Comparison of ENCODE assay signal across 23 cellular contexts in the genomic region with DNA sequence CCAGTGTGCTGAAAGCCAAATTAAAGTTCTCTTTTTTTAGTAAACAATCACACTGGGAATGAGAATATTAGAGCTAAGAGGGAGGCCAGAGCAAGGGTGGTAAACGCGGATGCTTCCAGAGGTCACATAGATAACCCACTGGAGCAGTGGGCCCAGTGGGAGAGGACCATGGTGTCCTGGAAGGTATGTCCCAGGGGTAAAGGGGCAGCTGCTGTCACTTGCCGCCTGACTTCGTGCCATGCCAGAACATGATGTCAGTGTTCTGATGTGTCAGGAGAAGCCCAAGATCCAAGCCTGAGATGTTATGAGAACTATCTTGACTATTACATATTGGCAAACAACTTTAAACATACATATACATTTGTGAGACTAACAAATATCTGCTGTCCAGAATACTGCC.
A peak's percentile ranks its signal among the peaks of the same experiment; 100 is the strongest.
DNase-seq lines count a peak whose midpoint lies in the region; ATAC-seq and FAIRE-seq lines count a peak whose summit lies in the region.
"Had no signal": no experiment of that assay in that cellular context is flagged by ENCODE, and none has a peak within 500 bp of the region (broad histone marks: within the 10 kb centered on the region; RNA-seq: fewer than 3 reads in every experiment).

No MANE protein-coding gene starts in this region.

- peak overlapping the region; percentile 67 for H3K9ac ChIP-seq in skeletal muscle satellite cell (ENCODE audit: low read depth, low read length)
- H3K9ac ChIP-seq: BLaER1 had no signal

- H3K4me2 ChIP-seq in skeletal muscle satellite cell (ENCODE audit: low read length), result peak overlapping the region; percentile 11
- H3K4me2 ChIP-seq: BLaER1 had no signal

- DNase-seq in Right ventricle myocardium inferior (ENCODE audit: missing footprints), result no peak
- no peak for DNase-seq in cardiac septum (ENCODE audit: low spot score)
- DNase-seq in right cardiac atrium, result peak in 2 of 3 donors; percentile 34 to 73
- no peak for DNase-seq in NK-92 treated with Interleukin-12 subunit alpha and Interleukin-12 subunit beta, amount 100 ng/mL, for 24 hours (lab: John Stamatoyannopoulos, UW)
- DNase-seq in RCC 7860 (ENCODE audit: low spot score), result no peak
- no peak for DNase-seq in cortex of kidney (lab: John Stamatoyannopoulos, UW)
- DNase-seq: 8988T; activated CD4-positive, alpha-beta memory T cell treated with anti-CD3 and anti-CD28 coated beads, Interleukin-2, amount 10 ng/mL, durations not matched to agents 7 days and 5 days; activated T-cell treated with anti-CD3 and anti-CD28 coated beads, Interleukin-2, amount 50 U/mL, for 72 hours; Calu3; kidney; NCI-H2081 treated with DMSO at 0.1 percent for 48 hours; NCI-H526; stimulated activated naive CD8-positive, alpha-beta T cell treated with anti-CD3 and anti-CD28 coated beads, Interleukin-15, amount 100 ng/mL, for 72 hours; T-helper 17 cell had no signal

- peak overlapping the region; percentile 36 for H3K27ac ChIP-seq in right cardiac atrium (ENCODE audit: low read length)
- H3K27ac ChIP-seq: BLaER1, cardiac muscle cell, HL-60, VCaP had no signal

- intact Hi-C loops in Right ventricle myocardium inferior (cut with DNase I) (no loop called here), cardiac septum (cut with DNase I) (no loop called here), right cardiac atrium (cut with DNase I) (no loop called here)

- WGBS in right cardiac atrium, result 43% methylated on average over 4 of the region's 4 CpGs

- H3K27me3 ChIP-seq in right cardiac atrium (ENCODE audit: control insufficient read depth, insufficient read depth) (no peaks in the 10 kb centered on the region), skeletal muscle satellite cell (ENCODE audit: control insufficient read depth, insufficient read depth, low read length) (no peaks in the 10 kb centered on the region)
- H3K27me3 ChIP-seq: BLaER1, cardiac muscle cell had no signal

- H3K4me1 ChIP-seq in right cardiac atrium (ENCODE audit: control insufficient read depth, insufficient read depth, low read length) (peaks cover 6% of the 10 kb centered on the region), skeletal muscle satellite cell (ENCODE audit: control insufficient read depth, insufficient read depth, low read length) (peaks cover 27% of the 10 kb centered on the region)
- H3K4me1 ChIP-seq: BLaER1 had no signal

- FAIRE-seq in RCC 7860 (lab: Jason Lieb, UNC), result no peak
- FAIRE-seq: K562 had no signal

- H3K9me3 ChIP-seq in right cardiac atrium (ENCODE audit: control insufficient read depth, low read length), result no peaks in the 10 kb centered on the region
- no peaks in the 10 kb centered on the region for H3K9me3 ChIP-seq in skeletal muscle satellite cell (replicated peaks; ENCODE audit: low read length)
- H3K9me3 ChIP-seq: BLaER1, HAP-1 had no signal

- H3K36me3 ChIP-seq in skeletal muscle satellite cell (ENCODE audit: insufficient read depth, low read length), result peaks cover 17% of the 10 kb centered on the region
- H3K36me3 ChIP-seq: BLaER1, cardiac muscle cell, HAP-1 had no signal

- ATAC-seq in Right ventricle myocardium inferior (peak; percentile 80), right cardiac atrium (peak; percentile 72 to 82), HG03571 (IDR thresholded peaks at IDR 0.05; ENCODE audit: unreplicated experiment) (no peak)
- ATAC-seq: activated T-cell treated with anti-CD3 and anti-CD28 coated beads, Interleukin-2, amount 50 U/mL, for 72 hours; K562; stimulated activated naive CD8-positive, alpha-beta T cell treated with anti-CD3 and anti-CD28 coated beads, Interleukin-15, amount 100 ng/mL, for 72 hours; T-helper 17 cell had no signal

- H3K4me3 ChIP-seq in right cardiac atrium (ENCODE audit: low read length), result no peak overlapping the region
- no peak overlapping the region for H3K4me3 ChIP-seq in skeletal muscle satellite cell (ENCODE audit: low read length)
- H3K4me3 ChIP-seq: BLaER1, cardiac muscle cell, HAP-1, K562 had no signal

Comparison
In these comparisons a context has a peak if more than half of its experiments do, and no peak if none do; other contexts are left out.
1. DNase-seq: peak in right cardiac atrium (2 of 3); none in Right ventricle myocardium inferior (single experiment), cardiac septum (single experiment), NK-92 treated with Interleukin-12 subunit alpha and Interleukin-12 subunit beta, amount 100 ng/mL, for 24 hours (single experiment), RCC 7860 (single experiment) and cortex of kidney (single experiment).